24 cellular contexts compared by ENCODE assay signal in genomic region chr11:40252236-40252635, GRCh38.
"Had no signal": no experiment of that assay in that cellular context is flagged by ENCODE, and none has a peak within 500 bp of the region (broad histone marks: within the 10 kb centered on the region; RNA-seq: fewer than 3 reads in every experiment).

No MANE protein-coding gene starts in this region.

- FAIRE-seq: islet of Langerhans, TTC549 had no signal

- H3K9me3 ChIP-seq: gastrocnemius medialis, left ventricle myocardium inferior, neutrophil, right lobe of liver, upper lobe of left lung, vagina had no signal

- ATAC-seq: activated naive CD8-positive, alpha-beta T cell treated with anti-CD3 and anti-CD28 coated beads, Interleukin-2, amount 50 U/mL, for 24 hours; activated T-cell treated with anti-CD3 and anti-CD28 coated beads, Interleukin-2, amount 50 U/mL, for 4 hours; activated T-helper 17 cell treated with anti-CD3 and anti-CD28 coated beads, Interleukin-2, amount 50 U/mL, for 72 hours; effector memory CD8-positive, alpha-beta T cell; gastrocnemius medialis; right lobe of liver; stimulated activated effector memory CD8-positive, alpha-beta T cell treated with anti-CD3 and anti-CD28 coated beads, Interleukin-12 subunit alpha, Interleukin-12 subunit beta, amount 100 ng/mL, for 72 hours had no signal

- H3K4me1 ChIP-seq: gastrocnemius medialis, left ventricle myocardium inferior, right lobe of liver, upper lobe of left lung, vagina had no signal

- H3K27ac ChIP-seq: gastrocnemius medialis, left ventricle myocardium inferior, neutrophil, right lobe of liver, upper lobe of left lung, vagina had no signal

- H3K4me3 ChIP-seq: gastrocnemius medialis, left ventricle myocardium inferior, right lobe of liver, upper lobe of left lung, vagina had no signal

- DNase-seq: activated CD4-positive, alpha-beta memory T cell treated with anti-CD3 and anti-CD28 coated beads, Interleukin-2, amount 10 ng/mL, durations not matched to agents 7 days and 5 days; activated CD4-positive, alpha-beta T cell treated with anti-CD3 and anti-CD28 coated beads, Interleukin-2, amount 10 ng/mL, durations not matched to agents 7 days and 5 days; activated CD4-positive, CD25-positive, alpha-beta regulatory T cell treated with anti-CD3 and anti-CD28 coated beads, Interleukin-2, amount 50 U/mL, for 72 hours; activated gamma-delta T cell treated with Interleukin-2 at 50 U/mL for 16 hours; activated naive CD8-positive, alpha-beta T cell treated with anti-CD3 and anti-CD28 coated beads, Interleukin-2, amount 50 U/mL, for 24 hours; activated T-cell treated with anti-CD3 and anti-CD28 coated beads, Interleukin-2, amount 50 U/mL, for 4 hours; amygdala; caudate nucleus; cortex of kidney; effector memory CD8-positive, alpha-beta T cell; erythroblast; gastrocnemius medialis; glutamatergic neuron; left ventricle myocardium inferior; right lobe of liver; stimulated activated CD4-positive, alpha-beta T cell treated with anti-CD3 and anti-CD28 coated beads, Interleukin-4, amount 100 ng/mL, for 24 hours; T-helper 9 cell; upper lobe of left lung had no signal

- H3K36me3 ChIP-seq: gastrocnemius medialis, left ventricle myocardium inferior, neutrophil, right lobe of liver, upper lobe of left lung, vagina had no signal

- H3K27me3 ChIP-seq: gastrocnemius medialis, neutrophil, right lobe of liver, upper lobe of left lung, vagina had no signal
